In genomic region chr1:18981242-18981641, GRCh38 we compare ENCODE assay signal across 9 cellular contexts.
"Had no signal": no experiment of that assay in that cellular context is flagged by ENCODE, and none has a peak within 500 bp of the region (broad histone marks: within the 10 kb centered on the region; RNA-seq: fewer than 3 reads in every experiment).

No MANE protein-coding gene starts in this region.

- H3K4me3 ChIP-seq: GM23248, HAP-1 had no signal

- H3K4me1 ChIP-seq: HAP-1 had no signal

- H3K27ac ChIP-seq: GM23248, KMS-11 had no signal

- H3K4me3 Mint-ChIP-seq: IgD-negative memory B cell had no signal

- DNase-seq: GM23248, GOT3, H7, KBM-7 had no signal

- H3K9me3 ChIP-seq: HAP-1 had no signal

- H3K4me2 ChIP-seq: KMS-11 had no signal

- H3K9ac ChIP-seq: GM23248, KMS-11 had no signal

- H2AFZ ChIP-seq: GM23248 had no signal

- ATAC-seq: HCT116 had no signal

- H3K36me3 ChIP-seq: HAP-1 had no signal

- H3K36me3 Mint-ChIP-seq: IgD-negative memory B cell had no signal

- H3K4me1 Mint-ChIP-seq: IgD-negative memory B cell had no signal

- FAIRE-seq: HTR-8/SVneo had no signal

- H3K27ac Mint-ChIP-seq: IgD-negative memory B cell had no signal
